ENCODE assay signal across 12 cellular contexts in the genomic region with DNA sequence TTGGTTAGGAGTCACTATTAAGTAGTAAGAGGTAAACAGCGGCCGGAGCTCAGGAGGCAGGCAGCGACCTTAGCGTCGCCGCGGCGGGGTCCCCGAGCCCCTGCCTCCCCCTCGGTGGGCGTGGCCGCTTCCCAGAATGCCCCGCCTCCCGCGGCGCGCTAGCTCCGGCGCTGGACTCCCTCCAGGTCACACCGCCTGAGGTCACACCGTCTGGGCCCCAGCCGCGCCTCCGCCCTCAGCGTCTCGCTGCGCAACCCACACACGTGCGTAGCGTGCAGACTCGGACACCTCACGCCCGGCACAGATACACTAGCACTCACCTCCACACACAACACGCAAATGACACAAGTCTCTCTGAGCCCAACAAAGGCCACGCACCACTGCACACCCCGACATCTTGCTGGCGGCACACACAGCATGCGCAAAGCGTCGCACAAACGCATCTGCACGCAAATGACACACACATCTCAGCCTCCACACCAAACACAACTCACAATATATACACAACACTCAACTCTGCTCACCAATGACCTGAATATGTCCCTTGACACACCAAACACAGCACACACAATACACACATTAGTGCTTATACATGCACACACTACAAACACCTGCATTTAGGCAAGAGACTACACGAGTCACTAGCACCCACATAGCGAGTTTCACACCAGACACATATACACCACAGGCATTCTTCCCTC. TPM values are rescaled to one million over a fixed set of nuclear protein-coding genes. Genes with fewer than 3 reads are reported as not detected.
A peak's percentile ranks its signal among the peaks of the same experiment; 100 is the strongest.
DNase-seq lines count a peak whose midpoint lies in the region; ATAC-seq, FAIRE-seq and TF ChIP-seq lines count a peak whose summit lies in the region.
"Had no signal": no experiment of that assay in that cellular context is flagged by ENCODE, and none has a peak within 500 bp of the region (broad histone marks: within the 10 kb centered on the region; RNA-seq: fewer than 3 reads in every experiment).

No MANE protein-coding gene starts in this region.

- DNase-seq in Caki2 (ENCODE audit: low read depth) (peak; percentile 42), astrocyte of the spinal cord (ENCODE audit: low read depth, low spot score) (no peak), right cardiac atrium (peak; percentile 80 to 90 (median 89)), pancreas (peak in 5 of 6 donors; percentile 49 to 75 (median 66)), A172 (ENCODE audit: low spot score) (no peak), NCI-H128 (lab: John Stamatoyannopoulos, UW; ENCODE audit: unreplicated experiment) (no peak), 8988T (no peak)
- DNase-seq: NCI-H2227 treated with DMSO at 0.1 percent for 48 hours; stimulated activated CD4-positive, alpha-beta T cell treated with anti-CD3 and anti-CD28 coated beads, Interleukin-4, amount 100 ng/mL, for 1 hour had no signal

- WGBS in right cardiac atrium: 19% methylated on average over 44 of the region's 44 CpGs
- 34 to 42% methylated on average over 43 to 44 of the region's 44 CpGs for WGBS in pancreas, 2 donors

- FAIRE-seq in pancreas (lab: Jason Lieb, UNC): no peak
- FAIRE-seq: H54 had no signal

- H3K4me3 ChIP-seq in astrocyte of the spinal cord (ENCODE audit: low read depth, low read length) (peak overlapping the region; percentile 24), right cardiac atrium (ENCODE audit: low read length) (no peak overlapping the region), pancreas (peak overlapping the region in 1 of 4 donors; percentile 11)

- H3K36me3 ChIP-seq in pancreas: no peaks in the 10 kb centered on the region

- H3K9me3 ChIP-seq in right cardiac atrium (ENCODE audit: control insufficient read depth, low read length): no peaks in the 10 kb centered on the region
- H3K9me3 ChIP-seq in pancreas: no peaks in the 10 kb centered on the region

- intact Hi-C loops in right cardiac atrium (cut with DNase I): no loop called here
- intact Hi-C loops in pancreas (cut with DNase I): no loop called here

- H3K27ac ChIP-seq in right cardiac atrium (ENCODE audit: low read length) (no peak overlapping the region), pancreas (no peak overlapping the region)

- TF ChIP-seq CTCF in astrocyte of the spinal cord (IDR thresholded peaks at IDR 0.05; ENCODE audit: low read depth, low read length) (no peak), pancreas (IDR thresholded peaks at IDR 0.05) (no peak)

- H3K27me3 ChIP-seq in right cardiac atrium (ENCODE audit: control insufficient read depth, insufficient read depth): no peaks in the 10 kb centered on the region
- no peaks in the 10 kb centered on the region for H3K27me3 ChIP-seq in pancreas

- peaks cover 3% of the 10 kb centered on the region for H3K4me1 ChIP-seq in right cardiac atrium (ENCODE audit: control insufficient read depth, insufficient read depth, low read length)
- peaks cover 4 to 13% (median 7%) of the 10 kb centered on the region in 3 donors for H3K4me1 ChIP-seq in pancreas

- in situ Hi-C loops in Caki2 (cut with HindIII; ENCODE audit: low pct_unique_long_range_greater_than_20kb, low sequenced_read_pairs) (no loop called here), astrocyte of the spinal cord (cut with HindIII; ENCODE audit: low sequenced_read_pairs) (no loop called here)

- ATAC-seq in right cardiac atrium: peak; percentile 84 to 95
- peak in 3 of 4 donors; percentile 60 to 77 (median 65) for ATAC-seq in pancreas
- ATAC-seq in HG03139 (IDR thresholded peaks at IDR 0.05; ENCODE audit: unreplicated experiment): no peak

RNA-seq across cellular contexts. Expression of gene CDKN1A, which starts 17.6 kb away (rescaled TPM):
- 217 and 218 TPM in 2 replicates for total RNA-seq in Caki2 (2014; rRNA removed; shearing (Covaris generic); ENCODE audit: low replicate concordance)
- total RNA-seq in right cardiac atrium: 10 to 100 TPM; 38.5 to 68.6 (median 52.9) TPM
- 59.8 TPM for polyA plus RNA-seq in right cardiac atrium
- total RNA-seq in pancreas: 100 to 1,000 TPM in 2 of 6 donors, 10 to 100 TPM in 4; 32.5 to 178 (median 53.2) TPM
- polyA plus RNA-seq in pancreas: 10 to 100 TPM; 22.3 to 42.2 TPM
- 207 TPM in 2 replicates for total RNA-seq in A172 (2014; rRNA removed; shearing (Covaris generic))

RNA-seq across cellular contexts. Expression of gene RAB44, which starts 36.7 kb away (rescaled TPM):
- total RNA-seq in Caki2 (2014; rRNA removed; shearing (Covaris generic); ENCODE audit: low replicate concordance): not detected in 2 replicates
- total RNA-seq in right cardiac atrium: under 1 TPM in 2 of 4 donors, not detected in 2; 0.06 TPM
- not detected for polyA plus RNA-seq in right cardiac atrium
- total RNA-seq in pancreas: under 1 TPM in 5 of 6 donors, not detected in 1; 0.04 to 0.09 (median 0.09) TPM
- polyA plus RNA-seq in pancreas: under 1 TPM; 0.04 to 0.14 TPM
- total RNA-seq in A172 (2014; rRNA removed; shearing (Covaris generic)): not detected in 2 replicates
- total RNA-seq: HT1080 had no signal

Comparison
In these comparisons a context has a peak if more than half of its experiments do, and no peak if none do; other contexts are left out.
1. DNase-seq: peak in Caki2 (single experiment), right cardiac atrium (3 of 3) and pancreas (5 of 6); none in astrocyte of the spinal cord (single experiment), A172 (single experiment), NCI-H128 (single experiment) and 8988T (single experiment).